In genomic region chr22:19139001-19139356, GRCh38 we compare ENCODE assay signal across 31 cellular contexts. TPM values are rescaled to one million over a fixed set of nuclear protein-coding genes. Genes with fewer than 3 reads are reported as not detected.
"Had no signal": no experiment of that assay in that cellular context is flagged by ENCODE, and none has a peak within 500 bp of the region (broad histone marks: within the 10 kb centered on the region; RNA-seq: fewer than 3 reads in every experiment).

No MANE protein-coding gene starts in this region.

- H3K4me3 ChIP-seq: ascending aorta, cardiac muscle cell, PC-9 had no signal

- H3K27ac Mint-ChIP-seq: activated CD4-positive, alpha-beta T cell treated with anti-CD3 and anti-CD28 coated beads, Interleukin-2, amount 10 ng/mL, durations not matched to agents 24 days and 14 days; activated CD8-positive, alpha-beta T cell treated with anti-CD3 and anti-CD28 coated beads for 36 hours; activated naive CD4-positive, alpha-beta T cell treated with anti-CD3 and anti-CD28 coated beads, Interleukin-2, amount 50 U/mL, for 24 hours; activated naive CD8-positive, alpha-beta T cell treated with anti-CD3 and anti-CD28 coated beads, Interleukin-2, amount 10 ng/mL, durations not matched to agents 7 days and 5 days; activated T-cell treated with anti-CD3 and anti-CD28 coated beads, Interleukin-2, amount 50 U/mL, for 72 hours; activated T-helper 17 cell treated with anti-CD3 and anti-CD28 coated beads, Interleukin-2, amount 50 U/mL, for 72 hours; T-helper 1 cell treated with Interleukin-12 subunit alpha and Interleukin-12 subunit beta and Interleukin-4 antibody, amounts not matched to agents 30 μg/mL and 1 μg/mL, for 36 hours; T-helper 2 cell treated with Interferon-gamma antibody and Interleukin-4, amounts not matched to agents 5 μg/mL and 100 μg/mL, for 36 hours had no signal

- H3K9me3 Mint-ChIP-seq: activated CD4-positive, alpha-beta T cell treated with anti-CD3 and anti-CD28 coated beads, Interleukin-2, amount 10 ng/mL, durations not matched to agents 24 days and 14 days; activated CD8-positive, alpha-beta T cell treated with anti-CD3 and anti-CD28 coated beads for 36 hours; activated naive CD4-positive, alpha-beta T cell treated with anti-CD3 and anti-CD28 coated beads, Interleukin-2, amount 50 U/mL, for 24 hours; activated naive CD8-positive, alpha-beta T cell treated with anti-CD3 and anti-CD28 coated beads, Interleukin-2, amount 10 ng/mL, durations not matched to agents 7 days and 5 days; activated T-cell treated with anti-CD3 and anti-CD28 coated beads, Interleukin-2, amount 50 U/mL, for 72 hours; activated T-helper 17 cell treated with anti-CD3 and anti-CD28 coated beads, Interleukin-2, amount 50 U/mL, for 72 hours; central memory CD8-positive, alpha-beta T cell; T-helper 1 cell treated with Interleukin-12 subunit alpha and Interleukin-12 subunit beta and Interleukin-4 antibody, amounts not matched to agents 30 μg/mL and 1 μg/mL, for 36 hours; T-helper 2 cell treated with Interferon-gamma antibody and Interleukin-4, amounts not matched to agents 5 μg/mL and 100 μg/mL, for 36 hours had no signal

- DNase-seq: activated CD4-positive, alpha-beta T cell treated with anti-CD3 and anti-CD28 coated beads, Interleukin-2, amount 10 ng/mL, durations not matched to agents 24 days and 14 days; activated CD4-positive, alpha-beta T cell treated with anti-CD3 and anti-CD28 coated beads, Interleukin-2, amount 50 U/mL, for 4 hours; activated CD8-positive, alpha-beta T cell treated with anti-CD3 and anti-CD28 coated beads for 36 hours; activated effector memory CD4-positive, alpha-beta T cell treated with anti-CD3 and anti-CD28 coated beads, Interleukin-2, amount 50 U/mL, for 16 hours; activated naive CD4-positive, alpha-beta T cell treated with Interleukin-2 at 50 U/mL for 16 hours; activated naive CD8-positive, alpha-beta T cell treated with anti-CD3 and anti-CD28 coated beads, Interleukin-2, amount 10 ng/mL, durations not matched to agents 7 days and 5 days; activated T-cell treated with anti-CD3 and anti-CD28 coated beads, Interleukin-2, amount 50 U/mL, for 1 hour; activated T-cell treated with anti-CD3 and anti-CD28 coated beads, Interleukin-2, amount 50 U/mL, for 72 hours; amygdala; NCI-H1092 treated with DMSO at 0.1 percent for 48 hours; NCI-H1417; NCI-H146; NCI-H187; NCI-H2029 treated with DMSO at 0.1 percent for 48 hours; NCI-H2107; NCI-H510A; NCI-H526; NCI-H748 treated with DMSO at 0.1 percent for 48 hours; NK-92 treated with Interleukin-12 subunit alpha and Interleukin-12 subunit beta, amount 100 ng/mL, for 24 hours; PC-9; Right ventricle myocardium superior had no signal

- H3K27me3 ChIP-seq: ascending aorta, cardiac muscle cell had no signal

- H3K27ac ChIP-seq: ascending aorta, cardiac muscle cell, PC-9 had no signal

- H3K27me3 Mint-ChIP-seq: activated CD4-positive, alpha-beta T cell treated with anti-CD3 and anti-CD28 coated beads, Interleukin-2, amount 10 ng/mL, durations not matched to agents 24 days and 14 days; activated CD8-positive, alpha-beta T cell treated with anti-CD3 and anti-CD28 coated beads for 36 hours; activated naive CD4-positive, alpha-beta T cell treated with anti-CD3 and anti-CD28 coated beads, Interleukin-2, amount 50 U/mL, for 24 hours; activated naive CD8-positive, alpha-beta T cell treated with anti-CD3 and anti-CD28 coated beads, Interleukin-2, amount 10 ng/mL, durations not matched to agents 7 days and 5 days; activated T-helper 17 cell treated with anti-CD3 and anti-CD28 coated beads, Interleukin-2, amount 50 U/mL, for 72 hours; central memory CD8-positive, alpha-beta T cell had no signal

- H3K4me3 Mint-ChIP-seq: activated CD4-positive, alpha-beta T cell treated with anti-CD3 and anti-CD28 coated beads, Interleukin-2, amount 10 ng/mL, durations not matched to agents 24 days and 14 days; activated CD8-positive, alpha-beta T cell treated with anti-CD3 and anti-CD28 coated beads for 36 hours; activated naive CD4-positive, alpha-beta T cell treated with anti-CD3 and anti-CD28 coated beads, Interleukin-2, amount 50 U/mL, for 24 hours; activated naive CD8-positive, alpha-beta T cell treated with anti-CD3 and anti-CD28 coated beads, Interleukin-2, amount 10 ng/mL, durations not matched to agents 7 days and 5 days; activated T-cell treated with anti-CD3 and anti-CD28 coated beads, Interleukin-2, amount 50 U/mL, for 72 hours; activated T-helper 17 cell treated with anti-CD3 and anti-CD28 coated beads, Interleukin-2, amount 50 U/mL, for 72 hours; central memory CD8-positive, alpha-beta T cell; T-helper 1 cell treated with Interleukin-12 subunit alpha and Interleukin-12 subunit beta and Interleukin-4 antibody, amounts not matched to agents 30 μg/mL and 1 μg/mL, for 36 hours; T-helper 2 cell treated with Interferon-gamma antibody and Interleukin-4, amounts not matched to agents 5 μg/mL and 100 μg/mL, for 36 hours had no signal

- ATAC-seq: activated CD8-positive, alpha-beta T cell treated with anti-CD3 and anti-CD28 coated beads for 36 hours; activated T-cell treated with anti-CD3 and anti-CD28 coated beads, Interleukin-2, amount 50 U/mL, for 72 hours; activated T-helper 17 cell treated with anti-CD3 and anti-CD28 coated beads, Interleukin-2, amount 50 U/mL, for 72 hours had no signal

- H3K9me3 ChIP-seq: ascending aorta had no signal

RNA-seq across cellular contexts. Expression of gene TSSK2, which starts 7.9 kb away (rescaled TPM):
- total RNA-seq: activated CD4-positive, alpha-beta T cell treated with anti-CD3 and anti-CD28 coated beads, Interleukin-2, amount 10 ng/mL, durations not matched to agents 24 days and 14 days; activated CD8-positive, alpha-beta memory T cell treated with anti-CD3 and anti-CD28 coated beads for 36 hours; activated CD8-positive, alpha-beta T cell treated with anti-CD3 and anti-CD28 coated beads for 36 hours; activated naive CD8-positive, alpha-beta T cell treated with anti-CD3 and anti-CD28 coated beads, Interleukin-2, amount 10 ng/mL, durations not matched to agents 7 days and 5 days; activated T-cell treated with anti-CD3 and anti-CD28 coated beads, Interleukin-2, amount 50 U/mL, for 72 hours; activated T-helper 17 cell treated with anti-CD3 and anti-CD28 coated beads, Interleukin-2, amount 50 U/mL, for 72 hours; ascending aorta; cardiac muscle cell; M059J; PC-9; Right ventricle myocardium superior had no signal
- polyA plus RNA-seq: cardiac muscle cell had no signal

RNA-seq across cellular contexts. Expression of gene GSC2, which starts 11.1 kb away (rescaled TPM):
- total RNA-seq: activated CD4-positive, alpha-beta T cell treated with anti-CD3 and anti-CD28 coated beads, Interleukin-2, amount 10 ng/mL, durations not matched to agents 24 days and 14 days; activated CD8-positive, alpha-beta memory T cell treated with anti-CD3 and anti-CD28 coated beads for 36 hours; activated CD8-positive, alpha-beta T cell treated with anti-CD3 and anti-CD28 coated beads for 36 hours; activated naive CD8-positive, alpha-beta T cell treated with anti-CD3 and anti-CD28 coated beads, Interleukin-2, amount 10 ng/mL, durations not matched to agents 7 days and 5 days; activated T-cell treated with anti-CD3 and anti-CD28 coated beads, Interleukin-2, amount 50 U/mL, for 72 hours; activated T-helper 17 cell treated with anti-CD3 and anti-CD28 coated beads, Interleukin-2, amount 50 U/mL, for 72 hours; ascending aorta; cardiac muscle cell; M059J; PC-9; Right ventricle myocardium superior had no signal
- polyA plus RNA-seq: adipose tissue, cardiac muscle cell had no signal
